Comparison of ENCODE assay signal across 22 cellular contexts in the genomic region with DNA sequence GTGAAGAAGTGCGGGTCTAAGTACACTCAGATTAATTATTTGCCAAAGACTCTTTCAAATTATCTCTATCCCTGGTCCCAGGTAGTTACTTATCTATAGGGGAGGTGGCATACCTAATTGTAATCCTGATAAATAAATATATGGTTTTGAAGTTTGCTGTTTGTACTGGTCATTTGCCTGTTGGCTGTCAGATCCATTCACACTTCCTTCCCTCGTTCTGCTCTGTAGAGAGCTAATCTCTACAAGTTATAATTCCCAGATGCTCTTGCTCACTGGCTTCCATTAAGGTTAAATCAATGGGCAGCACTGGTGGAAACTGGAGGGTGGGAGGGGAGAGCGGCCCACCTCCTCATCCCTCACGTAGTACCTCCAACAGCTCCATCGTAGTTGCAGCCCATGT.
DNase-seq lines count a peak whose midpoint lies in the region; ATAC-seq, FAIRE-seq and TF ChIP-seq lines count a peak whose summit lies in the region.
"Had no signal": no experiment of that assay in that cellular context is flagged by ENCODE, and none has a peak within 500 bp of the region (broad histone marks: within the 10 kb centered on the region; RNA-seq: fewer than 3 reads in every experiment).

No MANE protein-coding gene starts in this region.

- H2AK9ac ChIP-seq in IMR-90 (replicated peaks; ENCODE audit: low read depth, low read length, poor library complexity), result no peak overlapping the region

- H3K36me3 ChIP-seq in IMR-90 (ENCODE audit: control insufficient read depth, insufficient read depth, low read length), result no peaks in the 10 kb centered on the region
- no peaks in the 10 kb centered on the region for H3K36me3 ChIP-seq in esophagus muscularis mucosa
- no peaks in the 10 kb centered on the region for H3K36me3 ChIP-seq in kidney (ENCODE audit: control insufficient read depth in 1 of 2, insufficient read depth in 2 of 2, low read length in 2 of 2)
- no peaks in the 10 kb centered on the region for H3K36me3 ChIP-seq in thyroid gland
- H3K36me3 ChIP-seq in lower lobe of right lung, result no peaks in the 10 kb centered on the region
- H3K36me3 ChIP-seq in trophoblast cell (ENCODE audit: control insufficient read depth in 1 of 2, insufficient read depth in 2 of 2, low read length in 2 of 2), result no peaks in the 10 kb centered on the region
- H3K36me3 ChIP-seq: BE2C, BLaER1 had no signal

- H3K27me3 ChIP-seq in IMR-90 (ENCODE audit: control insufficient read depth, insufficient read depth, low read length), result no peaks in the 10 kb centered on the region
- no peaks in the 10 kb centered on the region for H3K27me3 ChIP-seq in esophagus muscularis mucosa
- H3K27me3 ChIP-seq in thyroid gland, result no peaks in the 10 kb centered on the region
- no peaks in the 10 kb centered on the region for H3K27me3 ChIP-seq in lower lobe of right lung (ENCODE audit: low read depth)
- H3K27me3 ChIP-seq in trophoblast cell (ENCODE audit: insufficient read depth, low read length), result no peaks in the 10 kb centered on the region
- H3K27me3 ChIP-seq: BE2C, BLaER1 had no signal

- 0 out of 2 replicates have a peak overlapping the region, but pooled peaks have one; percentile 31 for H2AK5ac ChIP-seq in IMR-90 (ENCODE audit: low read depth, low read length)
- H2AK5ac ChIP-seq in trophoblast cell (ENCODE audit: low read length), result no peak overlapping the region

- H2BK5ac ChIP-seq in IMR-90 (ENCODE audit: low read depth, low read length, poor library complexity, severe bottlenecking) (no peak overlapping the region), trophoblast cell (ENCODE audit: low read depth, low read length, poor library complexity) (no peak overlapping the region)

- no peak overlapping the region for H4K5ac ChIP-seq in IMR-90 (ENCODE audit: low read depth, low read length)

- H4K20me1 ChIP-seq in IMR-90 (ENCODE audit: insufficient read depth, low read length), result no peaks in the 10 kb centered on the region
- H4K20me1 ChIP-seq: BLaER1 had no signal

- H3K79me1 ChIP-seq in IMR-90 (ENCODE audit: low read depth in 1 of 2, low read length in 2 of 2) (no peaks in the 10 kb centered on the region), trophoblast cell (ENCODE audit: low read length) (no peaks in the 10 kb centered on the region)

- ATAC-seq in IMR-90 (ENCODE audit: low read depth) (no peak), lower lobe of right lung (no peak)

- H2BK20ac ChIP-seq in IMR-90 (ENCODE audit: low read depth, low read length), result peak overlapping the region; percentile 20

- H4K12ac ChIP-seq in trophoblast cell (ENCODE audit: low read depth, low read length), result no peak overlapping the region

- H3K9ac ChIP-seq in IMR-90 (ENCODE audit: low read depth, low read length) (no peak overlapping the region), kidney (ENCODE audit: low read length in 2 of 2) (no peak overlapping the region), trophoblast cell (ENCODE audit: low read length) (no peak overlapping the region)
- H3K9ac ChIP-seq: BLaER1 had no signal

- no TSS peak for BruUV-seq in IMR-90 (replicated peaks; lab: Mats Ljungman, UMichigan)

- H3K4ac ChIP-seq in IMR-90 (ENCODE audit: low read depth, low read length) (no peak overlapping the region), trophoblast cell (ENCODE audit: low read depth, low read length) (no peak overlapping the region)

- no peak overlapping the region for H3K27ac ChIP-seq in IMR-90 (ENCODE audit: insufficient read depth, low read length)
- H3K27ac ChIP-seq in esophagus muscularis mucosa (replicated peaks in 1 of 4), result no peak overlapping the region
- H3K27ac ChIP-seq in kidney (ENCODE audit: low read depth in 2 of 2, low read length in 2 of 2), result no peak overlapping the region
- peak overlapping the region; percentile 62 to 83 (median 80) for H3K27ac ChIP-seq in thyroid gland
- no peak overlapping the region for H3K27ac ChIP-seq in lower lobe of right lung
- no peak overlapping the region for H3K27ac ChIP-seq in trophoblast cell (ENCODE audit: low read depth, low read length)
- H3K27ac ChIP-seq: BLaER1 had no signal

- H3K4me1 ChIP-seq in IMR-90 (ENCODE audit: control insufficient read depth, insufficient read depth, low read length), result peaks cover 2% of the 10 kb centered on the region
- H3K4me1 ChIP-seq in esophagus muscularis mucosa, result no peaks in the 10 kb centered on the region
- H3K4me1 ChIP-seq in kidney (ENCODE audit: control insufficient read depth in 1 of 2, insufficient read depth in 1 of 2, low read depth in 1 of 2, low read length in 2 of 2), result peaks cover 0 to 2% of the 10 kb centered on the region in 2 donors
- H3K4me1 ChIP-seq in thyroid gland, result peaks cover 7 to 22% of the 10 kb centered on the region in 2 donors
- no peaks in the 10 kb centered on the region for H3K4me1 ChIP-seq in lower lobe of right lung
- H3K4me1 ChIP-seq in trophoblast cell (ENCODE audit: control insufficient read depth in 1 of 2, insufficient read depth in 2 of 2, low read length in 2 of 2), result no peaks in the 10 kb centered on the region
- H3K4me1 ChIP-seq: BLaER1 had no signal

- no peak overlapping the region for H2BK120ac ChIP-seq in IMR-90 (ENCODE audit: low read depth, low read length)
- H2BK120ac ChIP-seq in trophoblast cell (ENCODE audit: insufficient read depth, low read length, poor library complexity), result no peak overlapping the region

- H4K8ac ChIP-seq in IMR-90 (ENCODE audit: low read depth in 2 of 2, low read length in 2 of 2) (no peak overlapping the region), trophoblast cell (ENCODE audit: low read depth, low read length) (no peak overlapping the region)

- H3K9me3 ChIP-seq in IMR-90 (ENCODE audit: control insufficient read depth, insufficient read depth, low read length) (no peaks in the 10 kb centered on the region), esophagus muscularis mucosa (no peaks in the 10 kb centered on the region), kidney (ENCODE audit: control insufficient read depth in 1 of 2, low read length in 2 of 2) (no peaks in the 10 kb centered on the region), thyroid gland (no peaks in the 10 kb centered on the region), lower lobe of right lung (no peaks in the 10 kb centered on the region), trophoblast cell (ENCODE audit: insufficient read depth, low read depth, low read length) (no peaks in the 10 kb centered on the region)
- H3K9me3 ChIP-seq: BE2C, BLaER1 had no signal

- no peak for TF ChIP-seq RAD21 in IMR-90 (IDR thresholded peaks at IDR 0.05; ENCODE audit: low read length)

- in situ Hi-C loops in IMR-90 (cut with MboI; ENCODE audit: low sequenced_read_pairs), result no loop called here

- H2BK15ac ChIP-seq in IMR-90 (ENCODE audit: low read depth, low read length), result peak overlapping the region; percentile 8; the same call in 1 of the 3 replicates

- FAIRE-seq in kidney (lab: Jason Lieb, UNC), result no peak
- FAIRE-seq: A204.1, G401.6, GM12891, GM19239 had no signal

- POLR2A ChIA-PET in IMR-90 (lab: Charles Lee; ENCODE audit: unreplicated experiment), result no interaction called here

- intact Hi-C loops in IMR-90 (cut with micrococcal nuclease) (no loop called here), esophagus muscularis mucosa (cut with DNase I) (no loop called here), kidney (cut with DNase I) (no loop called here), thyroid gland (cut with DNase I) (no loop called here), lower lobe of right lung (cut with DNase I) (no loop called here)

- no peak for TF ChIP-seq EP300 in esophagus muscularis mucosa (IDR thresholded peaks at IDR 0.05)

- H2AFZ ChIP-seq in IMR-90 (replicated peaks; ENCODE audit: low read length, poor library complexity) (no peak overlapping the region), trophoblast cell (ENCODE audit: insufficient read depth, low read length, poor library complexity) (no peak overlapping the region)

- H3K18ac ChIP-seq in IMR-90 (ENCODE audit: low read depth, low read length) (no peak overlapping the region), trophoblast cell (ENCODE audit: low read length) (no peak overlapping the region)

- DNase-seq in IMR-90 (no peak), esophagus muscularis mucosa (ENCODE audit: extremely low spot score) (peak; percentile 64), kidney (no peak), thyroid gland (no peak), lower lobe of right lung (no peak), MV-4-11 (lab: John Stamatoyannopoulos, UW) (no peak), middle frontal gyrus (ENCODE audit: extremely low spot score, low spot score) (no peak), trophoblast cell (no peak)
- DNase-seq: 8988T; ACHN; BE2C; C1 segment of cervical spinal cord; CD4-positive, alpha-beta memory T cell; CD4-positive, CD25-positive, alpha-beta regulatory T cell; CD8-positive, alpha-beta memory T cell; COR-L47; DMS79 treated with DMSO at 0.1 percent for 48 hours had no signal

- no peaks in the 10 kb centered on the region for H3K79me2 ChIP-seq in trophoblast cell (ENCODE audit: control insufficient read depth, insufficient read depth, low read length, poor library complexity)

- no peak overlapping the region for H4K91ac ChIP-seq in IMR-90 (ENCODE audit: insufficient read depth, low read depth, low read length)
- no peak overlapping the region for H4K91ac ChIP-seq in trophoblast cell (ENCODE audit: low read depth, low read length)

- no CpG with 5 or more reads among the region's 5 CpGs for WGBS in IMR-90 (ENCODE audit: extremely low coverage in 2 of 2, insufficient read length in 1 of 2), 2 experiments
- 95% methylated on average over 5 of the region's 5 CpGs for WGBS in esophagus muscularis mucosa
- 84 to 87% methylated on average over 5 of the region's 5 CpGs for WGBS in thyroid gland, 2 donors
- no CpG with 5 or more reads among the region's 5 CpGs for WGBS in trophoblast cell (ENCODE audit: extremely low coverage, insufficient coverage, insufficient read length)

- dilution Hi-C loops in IMR-90 (cut with HindIII; ENCODE audit: low sequenced_read_pairs, unreplicated experiment), result no loop called here

- H3K4me2 ChIP-seq in IMR-90 (ENCODE audit: low read depth, low read length), result no peak overlapping the region
- no peak overlapping the region for H3K4me2 ChIP-seq in trophoblast cell (ENCODE audit: low read length)
- H3K4me2 ChIP-seq: BLaER1 had no signal

- CTCF ChIA-PET in IMR-90 (lab: Yijun Ruan, JAX), result no interaction called here

- TF ChIP-seq CTCF in IMR-90 (conservative IDR thresholded peaks at IDR 0.05; ENCODE audit: low read depth, low read length), result no peak
- TF ChIP-seq CTCF in esophagus muscularis mucosa (IDR thresholded peaks at IDR 0.05), result no peak
- TF ChIP-seq CTCF in kidney (IDR thresholded peaks at IDR 0.05; ENCODE audit: borderline replicate concordance, extremely low read depth, insufficient read depth), result no peak
- TF ChIP-seq CTCF in thyroid gland (IDR thresholded peaks at IDR 0.05), result no peak
- TF ChIP-seq CTCF in lower lobe of right lung (IDR thresholded peaks at IDR 0.05), result no peak

- H3K9me1 ChIP-seq in IMR-90 (ENCODE audit: insufficient read depth, low read length), result no peaks in the 10 kb centered on the region; the same call in 1 of the 2 replicates

- 0 out of 2 replicates have a peak overlapping the region, but pooled peaks have one; percentile 21 for H3K14ac ChIP-seq in IMR-90 (replicated peaks; ENCODE audit: low read depth, low read length)
- no peak overlapping the region for H3K14ac ChIP-seq in trophoblast cell (ENCODE audit: low read length)

- H3K4me3 ChIP-seq in IMR-90 (ENCODE audit: insufficient read depth, low read depth, low read length), result no peak overlapping the region
- H3K4me3 ChIP-seq in esophagus muscularis mucosa, result no peak overlapping the region
- H3K4me3 ChIP-seq in kidney (ENCODE audit: low read length in 2 of 2), result peak overlapping the region; percentile 52 to 53
- H3K4me3 ChIP-seq in thyroid gland (replicated peaks in 1 of 3), result no peak overlapping the region
- no peak overlapping the region for H3K4me3 ChIP-seq in lower lobe of right lung
- no peak overlapping the region for H3K4me3 ChIP-seq in trophoblast cell (ENCODE audit: low read depth, low read length)
- H3K4me3 ChIP-seq: BLaER1 had no signal

- H3K23ac ChIP-seq in IMR-90 (ENCODE audit: low read depth, low read length) (no peak overlapping the region), trophoblast cell (ENCODE audit: low read length) (no peak overlapping the region)

- H3K56ac ChIP-seq in IMR-90 (ENCODE audit: extremely low read depth, insufficient read depth, low read length), result no peak overlapping the region

- no peak for TF ChIP-seq POLR2A in IMR-90 (IDR thresholded peaks at IDR 0.05; ENCODE audit: low read depth, low read length)
- TF ChIP-seq POLR2A in esophagus muscularis mucosa (IDR thresholded peaks at IDR 0.05; ENCODE audit: low read depth), result no peak
- no peak for TF ChIP-seq POLR2A in thyroid gland (IDR thresholded peaks at IDR 0.05)

- H2BK12ac ChIP-seq in trophoblast cell (ENCODE audit: low read length), result no peak overlapping the region

Comparison
In these comparisons a context has a peak if more than half of its experiments do, and no peak if none do; other contexts are left out.
1. H3K27ac ChIP-seq: peak in thyroid gland (3 of 3); none in IMR-90 (single experiment), esophagus muscularis mucosa (0 of 4), kidney (0 of 2), lower lobe of right lung (single experiment) and trophoblast cell (single experiment).
2. H3K4me3 ChIP-seq: peak in kidney (2 of 2); none in IMR-90 (single experiment), esophagus muscularis mucosa (0 of 4), thyroid gland (0 of 3), lower lobe of right lung (single experiment) and trophoblast cell (single experiment).